10 cellular contexts compared by ENCODE assay signal in genomic region chr5:136053336-136054121, GRCh38. TPM values are rescaled to one million over a fixed set of nuclear protein-coding genes. Genes with fewer than 3 reads are reported as not detected.
DNase-seq lines count a peak whose midpoint lies in the region; ATAC-seq and TF ChIP-seq lines count a peak whose summit lies in the region.
"Had no signal": no experiment of that assay in that cellular context is flagged by ENCODE, and none has a peak within 500 bp of the region (broad histone marks: within the 10 kb centered on the region; RNA-seq: fewer than 3 reads in every experiment).

No MANE protein-coding gene starts in this region.

- ATAC-seq in thoracic aorta (ENCODE audit: insufficient number of reproducible peaks, low FRiP score, low read depth) (peak; percentile 66), GM21423 (IDR thresholded peaks at IDR 0.05; ENCODE audit: unreplicated experiment) (no peak), GM18870 (IDR thresholded peaks at IDR 0.05; ENCODE audit: unreplicated experiment) (no peak)

- H3K4me3 ChIP-seq in thoracic aorta = no peak overlapping the region
- H3K4me3 ChIP-seq in H7 (ENCODE audit: insufficient read depth, low read depth, low read length) = no peak overlapping the region

- DNase-seq in HS-5 (ENCODE audit: low read depth) (peak; percentile 94), astrocyte of the hippocampus (ENCODE audit: low read depth, low spot score) (peak; percentile 94), islet precursor cell (peak; percentile 94), thoracic aorta (ENCODE audit: low spot score) (peak; percentile 59), H7 (no peak), GF-D8 (lab: John Stamatoyannopoulos, UW) (no peak)
- DNase-seq: immature natural killer cell had no signal

- H3K27ac ChIP-seq in thoracic aorta = peak overlapping the region; percentile 53 to 68
- H3K27ac ChIP-seq: KMS-11 had no signal

- no peak for TF ChIP-seq CTCF in thoracic aorta (IDR thresholded peaks at IDR 0.05)

- H3K9me3 ChIP-seq in thoracic aorta = no peaks in the 10 kb centered on the region

- peaks cover 14 to 48% of the 10 kb centered on the region in 2 donors for H3K4me1 ChIP-seq in thoracic aorta (ENCODE audit: control insufficient read depth in 1 of 2, low read depth in 2 of 2)

- peaks cover 4% of the 10 kb centered on the region for H3K36me3 ChIP-seq in thoracic aorta
- H3K36me3 ChIP-seq in H7 (replicated peaks; ENCODE audit: control insufficient read depth, insufficient read depth, low read length) = no peaks in the 10 kb centered on the region

- H3K27me3 ChIP-seq in thoracic aorta (replicated peaks; ENCODE audit: insufficient read depth) (no peaks in the 10 kb centered on the region), H7 (ENCODE audit: control insufficient read depth, insufficient read depth, low read length) (peaks cover 2% of the 10 kb centered on the region; the same call in 1 of the 2 replicates)

RNA-seq across cellular contexts. Expression of gene TGFBI, which starts 24.7 kb away (rescaled TPM):
- total RNA-seq in thoracic aorta = 100 to 1,000 TPM; 158 to 173 TPM
- total RNA-seq in H7 (2014; rRNA removed; shearing (Covaris generic)) = 3.2 and 4.3 TPM in 2 replicates

Comparison
In these comparisons a context has a peak if more than half of its experiments do, and no peak if none do; other contexts are left out.
1. DNase-seq: peak in HS-5 (single experiment), astrocyte of the hippocampus (single experiment), islet precursor cell (single experiment) and thoracic aorta (single experiment); none in H7 (single experiment) and GF-D8 (single experiment).
2. RNA of gene TGFBI, which starts 24.7 kb away (total RNA-seq): 158 to 173 TPM in thoracic aorta; 3.2 to 4.3 TPM in H7; every median in the first group is over 10 times any median in the second.